Comparison of ENCODE assay signal across 14 cellular contexts in the genomic region with DNA sequence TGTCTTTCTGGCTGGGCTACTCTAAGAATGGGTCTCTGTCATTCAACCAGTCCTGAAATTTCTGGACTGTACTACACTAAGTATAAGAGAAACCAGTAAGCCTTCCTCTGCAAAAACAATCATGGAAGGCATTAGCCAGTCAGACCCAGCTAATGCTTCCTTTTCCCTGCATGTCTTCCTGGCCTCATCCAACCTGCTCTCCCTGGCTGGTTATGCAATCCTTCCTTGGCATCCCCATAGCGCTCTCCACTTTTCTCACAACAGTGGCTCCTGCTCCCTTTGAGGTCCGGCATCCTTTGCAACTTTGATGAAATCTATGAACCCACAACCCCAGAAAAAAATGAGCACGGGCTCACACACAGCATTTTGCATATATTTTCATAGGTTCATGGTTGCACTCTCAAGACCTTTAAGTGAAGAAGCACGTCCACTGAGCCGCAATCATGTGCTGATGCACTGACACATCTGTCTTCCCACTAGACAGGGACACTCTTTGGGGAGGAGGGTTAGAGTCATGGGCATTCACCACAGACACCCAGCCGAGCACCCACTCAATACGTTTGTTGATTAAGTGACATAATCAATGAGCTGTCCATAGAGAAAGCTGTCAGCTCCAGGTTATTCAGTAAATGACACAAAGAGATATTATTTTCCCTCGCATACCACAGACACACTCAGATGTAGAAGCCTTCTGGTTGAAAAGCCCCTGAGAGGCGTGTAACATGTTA.
DNase-seq lines count a peak whose midpoint lies in the region; ATAC-seq and TF ChIP-seq lines count a peak whose summit lies in the region.
"Had no signal": no experiment of that assay in that cellular context is flagged by ENCODE, and none has a peak within 500 bp of the region (broad histone marks: within the 10 kb centered on the region; RNA-seq: fewer than 3 reads in every experiment).

No MANE protein-coding gene starts in this region.

- TF ChIP-seq EP300 in Ishikawa (IDR thresholded peaks at IDR 0.05; ENCODE audit: borderline replicate concordance) = no peak
- peak; percentile 48 for TF ChIP-seq EP300 in neural cell (conservative IDR thresholded peaks at IDR 0.05; ENCODE audit: poor library complexity, severe bottlenecking)

- no peaks in the 10 kb centered on the region for H3K79me2 ChIP-seq in neural cell (replicated peaks; ENCODE audit: insufficient read depth, low read length)

- TF ChIP-seq RAD21 in Ishikawa (IDR thresholded peaks at IDR 0.05; ENCODE audit: low read depth) (no peak), neural cell (conservative IDR thresholded peaks at IDR 0.05) (no peak)

- no peak overlapping the region for H3K9ac ChIP-seq in neural cell (ENCODE audit: low read length)

- H3K36me3 Mint-ChIP-seq in endothelial cell (ENCODE audit: low read depth, unreplicated experiment) (peaks cover 26% of the 10 kb centered on the region), HFFc6 (ENCODE audit: low read depth) (no peaks in the 10 kb centered on the region)
- H3K36me3 Mint-ChIP-seq: CD4-positive, CD25-positive, alpha-beta regulatory T cell had no signal

- no peaks in the 10 kb centered on the region for H3K9me3 Mint-ChIP-seq in endothelial cell (ENCODE audit: unreplicated experiment)
- H3K9me3 Mint-ChIP-seq in HFFc6 = no peaks in the 10 kb centered on the region

- H3K27ac Mint-ChIP-seq in endothelial cell (ENCODE audit: unreplicated experiment) = peak overlapping the region; percentile 27
- no peak overlapping the region for H3K27ac Mint-ChIP-seq in HFFc6
- H3K27ac Mint-ChIP-seq: CD4-positive, CD25-positive, alpha-beta regulatory T cell had no signal

- H3K27me3 Mint-ChIP-seq in endothelial cell (ENCODE audit: unreplicated experiment) = peaks cover 2% of the 10 kb centered on the region
- peaks cover 5% of the 10 kb centered on the region for H3K27me3 Mint-ChIP-seq in HFFc6 (ENCODE audit: insufficient read depth)

- H3K36me3 ChIP-seq in neural cell (ENCODE audit: insufficient read depth, low read length) = no peaks in the 10 kb centered on the region
- H3K36me3 ChIP-seq: SJSA1 had no signal

- H4K20me1 ChIP-seq in neural cell (ENCODE audit: insufficient read depth) = no peaks in the 10 kb centered on the region

- no peaks in the 10 kb centered on the region for H3K9me2 ChIP-seq in neural cell (ENCODE audit: insufficient read depth, low read length)

- H3F3A ChIP-seq in neural cell (ENCODE audit: insufficient read depth, low read length, poor library complexity, severe bottlenecking) = no peaks in the 10 kb centered on the region

- peaks cover 42% of the 10 kb centered on the region for H3K4me1 Mint-ChIP-seq in endothelial cell (ENCODE audit: unreplicated experiment)
- H3K4me1 Mint-ChIP-seq in HFFc6 (ENCODE audit: low read depth) = peaks cover 2% of the 10 kb centered on the region
- H3K4me1 Mint-ChIP-seq: CD4-positive, CD25-positive, alpha-beta regulatory T cell had no signal

- TF ChIP-seq CTCF in endothelial cell (IDR thresholded peaks at IDR 0.05; ENCODE audit: unreplicated experiment) = no peak
- TF ChIP-seq CTCF in neural cell (IDR thresholded peaks at IDR 0.05; ENCODE audit: poor library complexity, severe bottlenecking) = no peak
- no peak for TF ChIP-seq CTCF in HFFc6 (IDR thresholded peaks at IDR 0.05)

- H3K9me3 ChIP-seq in neural cell (ENCODE audit: low read length) = no peaks in the 10 kb centered on the region
- H3K9me3 ChIP-seq: SJSA1 had no signal

- DNase-seq in COLO668 (lab: John Stamatoyannopoulos, UW; ENCODE audit: unreplicated experiment) (peak; percentile 5), endothelial cell (ENCODE audit: low spot score) (no peak), HFFc6 (no peak)
- DNase-seq: CD4-positive, CD25-positive, alpha-beta regulatory T cell; HCEC 1CT; KG1; NCI-H1417 treated with DMSO at 0.1 percent for 48 hours; NCI-H2029 treated with DMSO at 0.1 percent for 48 hours; NCI-H524 had no signal

- H3K4me3 Mint-ChIP-seq in endothelial cell (ENCODE audit: unreplicated experiment) (peak overlapping the region; percentile 10), HFFc6 (no peak overlapping the region)
- H3K4me3 Mint-ChIP-seq: CD4-positive, CD25-positive, alpha-beta regulatory T cell had no signal

- H3K4me2 ChIP-seq in neural cell (ENCODE audit: low read length) = no peak overlapping the region

- no peak overlapping the region for H3K4me3 ChIP-seq in neural cell (ENCODE audit: low read length)
- H3K4me3 ChIP-seq: SJSA1 had no signal

- no peak for ATAC-seq in GM21526 (IDR thresholded peaks at IDR 0.05; ENCODE audit: low FRiP score, unreplicated experiment)
- no peak for ATAC-seq in GM18909 (IDR thresholded peaks at IDR 0.05; ENCODE audit: poor library complexity, unreplicated experiment)

- no peak overlapping the region for H3K27ac ChIP-seq in neural cell (ENCODE audit: low read length)
- H3K27ac ChIP-seq: SJSA1 had no signal

- no peaks in the 10 kb centered on the region for H3K27me3 ChIP-seq in neural cell (ENCODE audit: insufficient read depth, low read depth, low read length)
- H3K27me3 ChIP-seq: SJSA1 had no signal

- no peak overlapping the region for H2AFZ ChIP-seq in neural cell (ENCODE audit: low read depth, low read length)

TF ChIP-seq in Ishikawa, 13 proteins besides CTCF, POLR2A, EP300 and RAD21:
- TF ChIP-seq CEBPB (IDR thresholded peaks at IDR 0.05) (0 out of 2 replicates have a peak, but pooled peaks have one; percentile 46), CREB1 (IDR thresholded peaks at IDR 0.05; ENCODE audit: low read depth) (no peak)
TF ChIP-seq in Ishikawa: peak in this region for 1.

TF ChIP-seq in neural cell, 6 proteins besides CTCF, POLR2A, EP300 and RAD21:
- TF ChIP-seq POLR2AphosphoS5 (IDR thresholded peaks at IDR 0.05) (no peak), MXI1 (conservative IDR thresholded peaks at IDR 0.05; ENCODE audit: poor library complexity, severe bottlenecking) (no peak), TAF1 (IDR thresholded peaks at IDR 0.05; ENCODE audit: low read depth) (no peak), SMC3 (conservative IDR thresholded peaks at IDR 0.05; ENCODE audit: poor library complexity) (no peak)
